8 cellular contexts compared by ENCODE assay signal in the genomic region with DNA sequence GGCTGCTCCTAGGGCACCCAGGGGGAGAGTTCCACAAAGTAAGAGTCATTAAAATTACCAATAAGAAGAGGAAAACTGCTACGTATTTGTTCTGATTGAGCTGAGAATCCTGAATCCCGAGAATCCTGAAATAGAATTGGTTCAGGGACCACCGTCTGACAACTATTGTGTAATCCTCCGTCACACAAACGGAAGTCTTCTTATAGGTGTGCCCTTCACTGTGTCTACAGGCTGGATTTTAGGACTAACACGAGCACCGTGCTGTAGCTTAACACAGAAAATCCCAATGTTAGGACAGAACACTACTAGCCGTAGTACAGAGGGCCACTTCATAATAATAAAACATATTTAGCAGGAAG. TPM values are rescaled to one million over a fixed set of nuclear protein-coding genes. Genes with fewer than 3 reads are reported as not detected.
DNase-seq lines count a peak whose midpoint lies in the region; ATAC-seq and TF ChIP-seq lines count a peak whose summit lies in the region.

No MANE protein-coding gene starts in this region.

- H4K8ac ChIP-seq in mesendoderm (ENCODE audit: low read depth, low read length): no peak overlapping the region

- no peak overlapping the region for H2BK15ac ChIP-seq in mesendoderm (replicated peaks; ENCODE audit: low read depth)

- H2AK5ac ChIP-seq in mesendoderm (ENCODE audit: low read length): no peak overlapping the region

- H3K56ac ChIP-seq in mesendoderm (ENCODE audit: low read length): peak overlapping the region; percentile 80

- H4K5ac ChIP-seq in mesendoderm (ENCODE audit: low read length): no peak overlapping the region

- H3K4me1 ChIP-seq in heart left ventricle (peaks cover 0 to 16% (median 10%) of the 10 kb centered on the region in 12 donors), right atrium auricular region (peaks cover 0 to 11% of the 10 kb centered on the region in 2 donors), ascending aorta (peaks cover 0 to 2% of the 10 kb centered on the region in 2 donors), mesendoderm (ENCODE audit: control insufficient read depth, low read depth, low read length) (no peaks in the 10 kb centered on the region), uterus (no peaks in the 10 kb centered on the region)

- 83 to 92% (median 90%) methylated on average over 8 of the region's 8 CpGs for WGBS in heart left ventricle, 4 donors
- no CpG with 5 or more reads among the region's 8 CpGs for whole genome bisulfite sequencing in mesendoderm (ENCODE audit: extremely low coverage, insufficient coverage, low lambda C conversion rate)

- no peak overlapping the region for H2BK120ac ChIP-seq in mesendoderm (ENCODE audit: low read depth, low read length)

- no peaks in the 10 kb centered on the region for H3K79me2 ChIP-seq in mesendoderm (ENCODE audit: control insufficient read depth, insufficient read depth, low read length)

- H3K27me3 ChIP-seq in heart left ventricle (no peaks in the 10 kb centered on the region), right atrium auricular region (no peaks in the 10 kb centered on the region), ascending aorta (no peaks in the 10 kb centered on the region), mesendoderm (ENCODE audit: insufficient read depth, low read length, poor library complexity) (no peaks in the 10 kb centered on the region), uterus (no peaks in the 10 kb centered on the region)

- H3K18ac ChIP-seq in mesendoderm (ENCODE audit: low read length): no peak overlapping the region

- no peak overlapping the region for H3K27ac ChIP-seq in heart left ventricle
- no peak overlapping the region for H3K27ac ChIP-seq in right atrium auricular region
- no peak overlapping the region for H3K27ac ChIP-seq in ascending aorta
- no peak overlapping the region for H3K27ac ChIP-seq in mesendoderm (ENCODE audit: low read depth, low read length)
- H3K27ac ChIP-seq in uterus: no peak overlapping the region

- intact Hi-C loops in heart left ventricle (cut with DNase I) (no loop called here), ascending aorta (cut with DNase I) (no loop called here), uterus (cut with DNase I; ENCODE audit: low total_unique reads) (no loop called here)

- TF ChIP-seq POLR2A in heart left ventricle (IDR thresholded peaks at IDR 0.05): no peak
- no peak for TF ChIP-seq POLR2A in uterus (IDR thresholded peaks at IDR 0.05)

- no peak overlapping the region for H3K23ac ChIP-seq in mesendoderm (ENCODE audit: low read length)

- no peak overlapping the region for H2BK5ac ChIP-seq in mesendoderm (ENCODE audit: low read length)

- no peaks in the 10 kb centered on the region for H3K79me1 ChIP-seq in mesendoderm (ENCODE audit: low read length)

- peak overlapping the region; percentile 41 for H3K9ac ChIP-seq in mesendoderm (ENCODE audit: low read length)

- no peak overlapping the region for H3K4ac ChIP-seq in mesendoderm (ENCODE audit: low read depth, low read length)

- H3K4me2 ChIP-seq in mesendoderm (ENCODE audit: low read length): peak overlapping the region; percentile 49

- TF ChIP-seq CTCF in heart left ventricle (IDR thresholded peaks at IDR 0.05) (no peak), right atrium auricular region (IDR thresholded peaks at IDR 0.05) (no peak), ascending aorta (IDR thresholded peaks at IDR 0.05) (no peak), uterus (IDR thresholded peaks at IDR 0.05) (no peak)

- no peaks in the 10 kb centered on the region for H3K36me3 ChIP-seq in heart left ventricle
- no peaks in the 10 kb centered on the region for H3K36me3 ChIP-seq in right atrium auricular region
- H3K36me3 ChIP-seq in ascending aorta: no peaks in the 10 kb centered on the region
- H3K36me3 ChIP-seq in mesendoderm (ENCODE audit: control insufficient read depth, insufficient read depth, low read length): no peaks in the 10 kb centered on the region
- H3K36me3 ChIP-seq in uterus: no peaks in the 10 kb centered on the region

- H3K4me3 ChIP-seq in heart left ventricle: peak overlapping the region in 10 of 12 donors; percentile 17 to 60 (median 53)
- peak overlapping the region in 1 of 2 donors; percentile 52 for H3K4me3 ChIP-seq in right atrium auricular region
- H3K4me3 ChIP-seq in ascending aorta: peak overlapping the region; percentile 50 to 52
- H3K4me3 ChIP-seq in mesendoderm (ENCODE audit: low read length): no peak overlapping the region
- H3K4me3 ChIP-seq in uterus: peak overlapping the region; percentile 21 to 32

- DNase-seq in heart left ventricle (no peak), right atrium auricular region (ENCODE audit: low spot score) (no peak), ascending aorta (ENCODE audit: low spot score in 2 of 2) (no peak), mesendoderm (no peak), uterus (no peak), SIG-M5 (lab: John Stamatoyannopoulos, UW) (no peak), pons (ENCODE audit: low spot score) (no peak)

- no peak for ATAC-seq in heart left ventricle
- ATAC-seq in GM18502 (IDR thresholded peaks at IDR 0.05; ENCODE audit: poor library complexity, unreplicated experiment): no peak

- H3K9me3 ChIP-seq in heart left ventricle: peaks cover 0 to 5% (median 0%) of the 10 kb centered on the region in 12 donors
- no peaks in the 10 kb centered on the region for H3K9me3 ChIP-seq in right atrium auricular region
- no peaks in the 10 kb centered on the region for H3K9me3 ChIP-seq in ascending aorta
- H3K9me3 ChIP-seq in uterus: no peaks in the 10 kb centered on the region

RNA-seq across cellular contexts. Expression of gene RNF182, which starts 50.6 kb away (rescaled TPM):
- total RNA-seq in heart left ventricle (under 1 TPM in 2 of 9 donors, not detected in 7; 0.39 to 0.75 TPM), right atrium auricular region (under 1 TPM; 0.67 to 0.83 TPM), ascending aorta (3.0 TPM), uterus (under 1 TPM in 3 of 4 donors, not detected in 1; under 0.01 to 0.41 (median 0.34) TPM)
- polyA plus RNA-seq in heart left ventricle: under 1 TPM in 1 of 2 donors, not detected in 1; 0.07 TPM
- polyA plus RNA-seq in mesendoderm (2013, experiment 1 of 2): 3.4 TPM
- polyA plus RNA-seq in mesendoderm (2013, experiment 2 of 2): 3.9 TPM

RNA-seq across cellular contexts. Expression of gene MCUR1, which starts 59.8 kb away (rescaled TPM):
- total RNA-seq in heart left ventricle (10 to 100 TPM; 16.3 to 32.1 (median 28.0) TPM), right atrium auricular region (10 to 100 TPM; 11.0 to 11.2 TPM), ascending aorta (2.8 TPM), uterus (10 to 100 TPM in 3 of 4 donors, 1 to 10 TPM in 1; 9.4 to 16.5 (median 13.3) TPM)
- polyA plus RNA-seq in heart left ventricle: 10 to 100 TPM; 12.6 to 62.0 TPM
- polyA plus RNA-seq in mesendoderm (2013, experiment 1 of 2): 23.1 TPM
- 23.1 TPM for polyA plus RNA-seq in mesendoderm (2013, experiment 2 of 2)
